ENCODE assay signal across 17 cellular contexts in the genomic region with DNA sequence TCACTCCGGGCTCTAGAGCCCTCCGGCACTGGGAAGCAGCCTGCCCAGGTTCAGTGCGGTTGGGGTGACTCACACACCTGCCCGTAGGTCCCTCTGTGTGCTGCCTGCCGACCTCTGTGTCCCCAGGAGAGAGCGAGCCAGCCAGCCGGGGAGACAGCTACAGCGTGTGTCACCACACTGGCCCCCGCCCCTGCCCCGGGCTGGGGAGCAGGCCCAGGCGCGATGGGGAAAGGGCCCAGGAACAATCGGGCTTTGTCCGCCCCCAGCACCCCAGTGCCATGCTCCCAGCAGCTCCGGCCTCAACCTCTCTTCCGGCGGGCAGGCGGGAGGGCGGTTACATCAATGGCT. TPM values are rescaled to one million over a fixed set of nuclear protein-coding genes. Genes with fewer than 3 reads are reported as not detected.
DNase-seq lines count a peak whose midpoint lies in the region; FAIRE-seq and TF ChIP-seq lines count a peak whose summit lies in the region.
"Had no signal": no experiment of that assay in that cellular context is flagged by ENCODE, and none has a peak within 500 bp of the region (broad histone marks: within the 10 kb centered on the region; RNA-seq: fewer than 3 reads in every experiment).

Gene KLK6 (minus strand): TSS at position 179 of the 348 bp plus-strand sequence. CDS start 1,487 bp downstream, outside the sequence.

- no peak for FAIRE-seq in GM12892 (lab: Jason Lieb, UNC)
- FAIRE-seq: pancreas had no signal

- no peak within 1 kb of the TSS for H3K27ac Mint-ChIP-seq in progenitor cell of endocrine pancreas
- H3K27ac Mint-ChIP-seq: activated CD8-positive, alpha-beta memory T cell treated with anti-CD3 and anti-CD28 coated beads, Interleukin-2, amount 10 ng/mL, durations not matched to agents 7 days and 5 days; activated naive CD4-positive, alpha-beta T cell treated with anti-CD3 and anti-CD28 coated beads for 36 hours had no signal

- no peak for TF ChIP-seq POLR2A in GM12892 (IDR thresholded peaks at IDR 0.05; ENCODE audit: low read depth, low read length)

- peaks cover 33% of the 10 kb centered on the region for H3K27me3 Mint-ChIP-seq in progenitor cell of endocrine pancreas

- no peaks in the 10 kb centered on the region for H3K36me3 Mint-ChIP-seq in progenitor cell of endocrine pancreas (ENCODE audit: insufficient read depth)
- H3K36me3 Mint-ChIP-seq: activated CD8-positive, alpha-beta memory T cell treated with anti-CD3 and anti-CD28 coated beads, Interleukin-2, amount 10 ng/mL, durations not matched to agents 7 days and 5 days had no signal

- H3K9me3 Mint-ChIP-seq in progenitor cell of endocrine pancreas (ENCODE audit: low read depth): no peaks in the 10 kb centered on the region
- H3K9me3 Mint-ChIP-seq: activated naive CD4-positive, alpha-beta T cell treated with anti-CD3 and anti-CD28 coated beads for 36 hours had no signal

- no peak within 1 kb of the TSS for H3K4me3 Mint-ChIP-seq in progenitor cell of endocrine pancreas (ENCODE audit: low read depth)
- H3K4me3 Mint-ChIP-seq: activated CD8-positive, alpha-beta memory T cell treated with anti-CD3 and anti-CD28 coated beads, Interleukin-2, amount 10 ng/mL, durations not matched to agents 7 days and 5 days; activated naive CD4-positive, alpha-beta T cell treated with anti-CD3 and anti-CD28 coated beads for 36 hours had no signal

- H3K4me1 Mint-ChIP-seq in progenitor cell of endocrine pancreas (ENCODE audit: low read depth): peaks cover under 1% of the 10 kb centered on the region
- H3K4me1 Mint-ChIP-seq: activated CD8-positive, alpha-beta memory T cell treated with anti-CD3 and anti-CD28 coated beads, Interleukin-2, amount 10 ng/mL, durations not matched to agents 7 days and 5 days had no signal

- TF ChIP-seq CTCF in progenitor cell of endocrine pancreas (IDR thresholded peaks at IDR 0.05; ENCODE audit: unreplicated experiment): no peak

- intact Hi-C loops in head of caudate nucleus (cut with DNase I): no loop called here

- DNase-seq in Daoy (ENCODE audit: low read depth): peak; percentile 50
- DNase-seq in amygdala (lab: John Stamatoyannopoulos, UW): peak in 54 of 56 donors; percentile 24 to 94 (median 78)
- DNase-seq in head of caudate nucleus: peak; percentile 78 to 96 (median 90)
- DNase-seq in occipital lobe (lab: John Stamatoyannopoulos, UW): peak; percentile 70
- no peak for DNase-seq in progenitor cell of endocrine pancreas (ENCODE audit: low spot score, unreplicated experiment)
- DNase-seq in GM12892 (ENCODE audit: insufficient read length): no peak
- DNase-seq in hepatic stellate cell (ENCODE audit: low spot score): no peak
- no peak for DNase-seq in NCI-H2107 (lab: John Stamatoyannopoulos, UW)
- DNase-seq: activated CD8-positive, alpha-beta memory T cell treated with anti-CD3 and anti-CD28 coated beads, Interleukin-2, amount 10 ng/mL, durations not matched to agents 7 days and 5 days; activated naive CD4-positive, alpha-beta T cell treated with anti-CD3 and anti-CD28 coated beads for 36 hours; central memory CD4-positive, alpha-beta T cell; heart right ventricle; pancreas; stimulated activated CD4-positive, alpha-beta T cell treated with anti-CD3 and anti-CD28 coated beads, Interleukin-15, amount 100 ng/mL, for 24 hours had no signal

RNA-seq across cellular contexts. Expression of gene KLK6, which starts in this region (rescaled TPM):
- total RNA-seq in Daoy (2014; rRNA removed; shearing (Covaris generic)): not detected in 2 replicates
- total RNA-seq in occipital lobe: not detected
- 0.62 and 1.2 TPM in 2 replicates for total RNA-seq in progenitor cell of endocrine pancreas
- polyA plus RNA-seq in GM12892 (2012; ENCODE audit: missing spikeins): not detected
- total RNA-seq: activated CD8-positive, alpha-beta memory T cell treated with anti-CD3 and anti-CD28 coated beads, Interleukin-2, amount 10 ng/mL, durations not matched to agents 7 days and 5 days; activated naive CD4-positive, alpha-beta T cell treated with anti-CD3 and anti-CD28 coated beads for 36 hours; heart right ventricle; lung microvascular endothelial cell; pancreas; SK-MEL-5; thoracic aorta had no signal
- polyA plus RNA-seq: heart right ventricle, pancreas had no signal

Comparison
In these comparisons a context has a peak if more than half of its experiments do, and no peak if none do; other contexts are left out.
1. Peak in DNase-seq in Daoy; RNA of the gene not detected or under 1 TPM.
2. Peak in DNase-seq in occipital lobe; RNA of the gene not detected or under 1 TPM.
3. DNase-seq: peak in amygdala (54 of 56) and head of caudate nucleus (42 of 42); none in progenitor cell of endocrine pancreas (single experiment), GM12892 (single experiment), hepatic stellate cell (single experiment) and NCI-H2107 (single experiment).